Comparison of ENCODE assay signal across 8 cellular contexts in genomic region chrX:155334486-155335316, GRCh38.
A peak's percentile ranks its signal among the peaks of the same experiment; 100 is the strongest.
DNase-seq lines count a peak whose midpoint lies in the region; ATAC-seq and TF ChIP-seq lines count a peak whose summit lies in the region.

CLIC2 (minus strand) TSS chrX:155334614; CDS start chrX:155334427, 187 bp downstream.

- no peak for TF ChIP-seq CTCF in epithelial cell of esophagus (IDR thresholded peaks at IDR 0.05; ENCODE audit: insufficient read depth, low read depth, low read length, missing control alignments)
- TF ChIP-seq CTCF in GM13977 (IDR thresholded peaks at IDR 0.05; ENCODE audit: extremely low read depth, insufficient read depth, missing control alignments) = no peak

- ATAC-seq in GM19023 (IDR thresholded peaks at IDR 0.05; ENCODE audit: unreplicated experiment) = peak; percentile 76

- DNase-seq in NCI-H2029 (lab: John Stamatoyannopoulos, UW) (peak; percentile 63), epithelial cell of esophagus (ENCODE audit: low read depth) (peak; percentile 57), skeletal muscle cell (ENCODE audit: low read depth) (peak; percentile 83), GM13977 (ENCODE audit: low spot score) (no peak), globus pallidus (ENCODE audit: low spot score) (no peak)
- DNase-seq in stimulated activated CD4-positive, alpha-beta T cell treated with anti-CD3 and anti-CD28 coated beads, Interleukin-4, amount 100 ng/mL, for 1 hour = no peak

- H3K36me3 ChIP-seq in ACC112 (ENCODE audit: insufficient read depth, low read length) = no peaks in the 10 kb centered on the region

- H3K4me1 ChIP-seq in ACC112 (ENCODE audit: control insufficient read depth, insufficient read depth, low read length, unreplicated experiment) = no peaks in the 10 kb centered on the region

- H2AFZ ChIP-seq in ACC112 (ENCODE audit: low read length, unreplicated experiment) = peak within 1 kb of the TSS; percentile 91

- peak within 1 kb of the TSS; percentile 80 for H3K4me3 ChIP-seq in ACC112 (ENCODE audit: low read depth, low read length)
- H3K4me3 ChIP-seq in epithelial cell of esophagus (ENCODE audit: low read length) = no peak within 1 kb of the TSS
- no peak within 1 kb of the TSS for H3K4me3 ChIP-seq in skeletal muscle cell (ENCODE audit: low read depth, low read length)

- H3K27me3 ChIP-seq in ACC112 (ENCODE audit: insufficient read depth, low read length) = no peaks in the 10 kb centered on the region

- in situ Hi-C loops in GM13977 (cut with MboI; ENCODE audit: low pct_unique_long_range_greater_than_20kb, low sequenced_read_pairs, unreplicated experiment) = no loop called here

- H3K27ac ChIP-seq in ACC112 (ENCODE audit: low read depth, low read length) = peak within 1 kb of the TSS; percentile 77

- peaks cover 8% of the 10 kb centered on the region for H3K79me2 ChIP-seq in ACC112 (ENCODE audit: control insufficient read depth, insufficient read depth, low read length, unreplicated experiment)

Comparison
In these comparisons a context has a peak if more than half of its experiments do, and no peak if none do; other contexts are left out.
1. DNase-seq: peak in NCI-H2029 (single experiment), epithelial cell of esophagus (single experiment) and skeletal muscle cell (single experiment); none in GM13977 (single experiment), stimulated activated CD4-positive, alpha-beta T cell treated with anti-CD3 and anti-CD28 coated beads, Interleukin-4, amount 100 ng/mL, for 1 hour (single experiment) and globus pallidus (single experiment).